ENCODE assay signal across 17 cellular contexts in the genomic region with DNA sequence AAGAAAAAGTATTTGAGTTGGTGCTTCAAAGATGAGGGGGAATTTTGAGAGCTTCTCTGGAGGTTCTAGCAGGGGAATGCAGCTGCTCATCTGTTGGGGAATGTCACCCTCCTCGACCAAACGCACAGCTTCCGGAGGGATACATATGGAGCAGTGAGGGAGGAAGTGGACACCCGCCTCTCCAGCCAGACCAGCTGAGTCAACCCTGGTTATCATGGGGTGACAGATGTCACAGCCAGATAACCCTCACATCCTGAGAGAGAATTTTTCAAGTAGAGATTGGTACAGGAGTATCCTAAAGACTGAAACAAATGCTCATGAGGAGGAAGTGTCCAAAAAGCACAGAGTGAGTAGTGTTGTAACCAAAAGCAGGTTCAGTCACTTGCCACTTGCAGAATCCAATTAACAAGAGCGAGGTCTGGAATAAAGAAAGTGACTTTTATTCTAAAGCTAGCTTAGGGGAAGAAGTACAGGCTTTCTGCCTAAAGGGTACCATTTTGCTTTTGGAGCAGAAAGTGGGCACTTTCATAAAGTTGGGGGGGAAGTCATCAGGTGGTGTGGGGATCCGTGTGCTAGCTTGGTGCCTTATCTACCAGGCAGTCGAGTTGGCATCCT.
"Had no signal": no experiment of that assay in that cellular context is flagged by ENCODE, and none has a peak within 500 bp of the region (broad histone marks: within the 10 kb centered on the region; RNA-seq: fewer than 3 reads in every experiment).

No MANE protein-coding gene starts in this region.

- H3K4me1 ChIP-seq: lower lobe of right lung, prostate gland, right atrium auricular region, stomach, vagina had no signal

- H3K36me3 ChIP-seq: lower lobe of right lung, prostate gland, right atrium auricular region, stomach, vagina had no signal

- H3K4me3 ChIP-seq: lower lobe of right lung, prostate gland, right atrium auricular region, stomach, vagina had no signal

- H3K27me3 ChIP-seq: right atrium auricular region, stomach, vagina had no signal

- ATAC-seq: lower lobe of right lung, WTC11 had no signal

- H3K9me3 ChIP-seq: lower lobe of right lung, prostate gland, right atrium auricular region, stomach, vagina had no signal

- H3K27ac ChIP-seq: lower lobe of right lung, prostate gland, right atrium auricular region, stomach, vagina had no signal

- DNase-seq: activated CD4-positive, alpha-beta memory T cell treated with anti-CD3 and anti-CD28 coated beads for 36 hours; activated CD4-positive, alpha-beta T cell treated with anti-CD3 and anti-CD28 coated beads for 4 hours; activated naive CD8-positive, alpha-beta T cell treated with anti-CD3 and anti-CD28 coated beads for 36 hours; amniotic stem cell; effector CD4-positive, alpha-beta T cell; glutamatergic neuron; hypothalamus; islet precursor cell; lower lobe of right lung; stimulated activated CD4-positive, alpha-beta T cell treated with anti-CD3 and anti-CD28 coated beads, Interleukin-15, amount 100 ng/mL, for 24 hours; stimulated activated CD4-positive, alpha-beta T cell treated with anti-CD3 and anti-CD28 coated beads, Interleukin-2, amount 100 ng/mL, for 48 hours; stomach; trophoblast cell had no signal
